33 cellular contexts compared by ENCODE assay signal in the genomic region with DNA sequence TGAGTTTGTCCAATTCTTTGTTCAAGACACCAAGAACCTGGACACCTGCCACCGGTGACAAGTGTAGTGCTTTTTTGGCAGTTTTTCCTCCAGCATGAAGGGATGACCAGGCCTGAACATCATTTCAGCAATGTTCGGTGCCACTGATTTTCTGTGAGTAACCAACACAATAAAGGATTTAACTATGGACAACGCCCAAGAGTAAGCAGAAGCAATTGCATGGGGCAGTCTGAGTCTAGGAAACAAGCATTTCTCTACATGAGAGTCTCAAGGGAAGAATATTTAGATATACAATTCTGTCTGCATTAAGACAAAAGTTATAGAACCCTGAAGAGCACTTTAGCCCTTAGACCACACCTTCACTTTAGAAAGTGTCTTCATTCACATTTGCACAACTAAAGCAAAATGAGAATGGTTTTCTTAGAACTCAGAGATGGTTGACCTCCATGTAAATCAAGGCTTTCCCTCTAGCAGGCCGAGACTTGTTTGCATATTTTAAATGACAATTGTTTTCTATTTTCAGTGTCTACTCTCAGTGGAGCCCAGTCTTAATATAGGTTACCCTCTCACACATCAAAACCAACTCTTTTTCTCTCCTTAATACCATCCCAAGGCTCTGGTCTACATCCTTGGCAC.
"Had no signal": no experiment of that assay in that cellular context is flagged by ENCODE, and none has a peak within 500 bp of the region (broad histone marks: within the 10 kb centered on the region; RNA-seq: fewer than 3 reads in every experiment).

No MANE protein-coding gene starts in this region.

- H3K4me2 ChIP-seq: smooth muscle cell had no signal

- H3K27me3 Mint-ChIP-seq: activated naive CD8-positive, alpha-beta T cell treated with anti-CD3 and anti-CD28 coated beads for 36 hours had no signal

- DNase-seq: activated CD4-positive, alpha-beta T cell treated with anti-CD3 and anti-CD28 coated beads for 48 hours; activated CD4-positive, alpha-beta T cell treated with anti-CD3 and anti-CD28 coated beads, Interleukin-2, amount 50 U/mL, for 48 hours; activated CD8-positive, alpha-beta memory T cell treated with anti-CD3 and anti-CD28 coated beads for 24 hours; activated effector memory CD4-positive, alpha-beta T cell treated with anti-CD3 and anti-CD28 coated beads, Interleukin-2, amount 50 U/mL, for 16 hours; activated naive CD4-positive, alpha-beta T cell treated with anti-CD3 and anti-CD28 coated beads for 36 hours; activated naive CD8-positive, alpha-beta T cell treated with anti-CD3 and anti-CD28 coated beads for 36 hours; adrenal gland; aorta; body of pancreas; dermis blood vessel endothelial cell; effector CD4-positive, alpha-beta T cell; foreskin keratinocyte; heart right ventricle; left cardiac atrium; mammary epithelial cell; naive thymus-derived CD4-positive, alpha-beta T cell; occipital lobe; psoas muscle; stimulated activated CD4-positive, alpha-beta T cell treated with anti-CD3 and anti-CD28 coated beads, Interleukin-15, amount 100 ng/mL, for 24 hours; stimulated activated CD4-positive, alpha-beta T cell treated with anti-CD3 and anti-CD28 coated beads, Interleukin-2, amount 100 ng/mL, for 24 hours; stimulated activated naive CD4-positive, alpha-beta T cell; tibial artery; upper lobe of right lung had no signal

- H3K36me3 ChIP-seq: adrenal gland, esophagus muscularis mucosa, heart right ventricle, suprapubic skin, tibial artery, upper lobe of right lung had no signal

- H3K4me1 ChIP-seq: adrenal gland, body of pancreas, esophagus muscularis mucosa, foreskin keratinocyte, heart right ventricle, parathyroid adenoma, psoas muscle, suprapubic skin, tibial artery, upper lobe of right lung had no signal

- H2AFZ ChIP-seq: parathyroid adenoma had no signal

- H3K4me1 Mint-ChIP-seq: activated naive CD8-positive, alpha-beta T cell treated with anti-CD3 and anti-CD28 coated beads for 36 hours; mesothelial cell of epicardium; naive thymus-derived CD4-positive, alpha-beta T cell; neural crest cell had no signal

- H3K27ac Mint-ChIP-seq: activated naive CD4-positive, alpha-beta T cell treated with anti-CD3 and anti-CD28 coated beads for 36 hours; activated naive CD8-positive, alpha-beta T cell treated with anti-CD3 and anti-CD28 coated beads for 36 hours; mesothelial cell of epicardium; naive thymus-derived CD4-positive, alpha-beta T cell had no signal

- ATAC-seq: activated CD4-positive, CD25-positive, alpha-beta regulatory T cell treated with anti-CD3 and anti-CD28 coated beads, Interleukin-2, amount 50 U/mL, for 24 hours; body of pancreas; foreskin keratinocyte; heart right ventricle; left cardiac atrium; naive thymus-derived CD4-positive, alpha-beta T cell; psoas muscle; upper lobe of right lung had no signal

- H3K9ac ChIP-seq: parathyroid adenoma had no signal

- H3K79me2 ChIP-seq: parathyroid adenoma had no signal

- H3K4me3 Mint-ChIP-seq: activated naive CD4-positive, alpha-beta T cell treated with anti-CD3 and anti-CD28 coated beads for 36 hours; activated naive CD8-positive, alpha-beta T cell treated with anti-CD3 and anti-CD28 coated beads for 36 hours; mesothelial cell of epicardium; naive thymus-derived CD4-positive, alpha-beta T cell; neural crest cell had no signal

- H3K27me3 ChIP-seq: adrenal gland, body of pancreas, esophagus muscularis mucosa, foreskin keratinocyte, heart right ventricle, suprapubic skin, tibial artery, upper lobe of right lung had no signal

- H3K27ac ChIP-seq: adrenal gland, body of pancreas, esophagus muscularis mucosa, foreskin keratinocyte, heart right ventricle, parathyroid adenoma, psoas muscle, suprapubic skin, tibial artery, upper lobe of right lung, VCaP had no signal

- FAIRE-seq: colon, keratinocyte had no signal

- H3K4me3 ChIP-seq: adrenal gland, body of pancreas, esophagus muscularis mucosa, heart right ventricle, psoas muscle, smooth muscle cell, suprapubic skin, tibial artery, upper lobe of right lung had no signal
